Comparison of ENCODE assay signal across 1 cellular context in the genomic region with DNA sequence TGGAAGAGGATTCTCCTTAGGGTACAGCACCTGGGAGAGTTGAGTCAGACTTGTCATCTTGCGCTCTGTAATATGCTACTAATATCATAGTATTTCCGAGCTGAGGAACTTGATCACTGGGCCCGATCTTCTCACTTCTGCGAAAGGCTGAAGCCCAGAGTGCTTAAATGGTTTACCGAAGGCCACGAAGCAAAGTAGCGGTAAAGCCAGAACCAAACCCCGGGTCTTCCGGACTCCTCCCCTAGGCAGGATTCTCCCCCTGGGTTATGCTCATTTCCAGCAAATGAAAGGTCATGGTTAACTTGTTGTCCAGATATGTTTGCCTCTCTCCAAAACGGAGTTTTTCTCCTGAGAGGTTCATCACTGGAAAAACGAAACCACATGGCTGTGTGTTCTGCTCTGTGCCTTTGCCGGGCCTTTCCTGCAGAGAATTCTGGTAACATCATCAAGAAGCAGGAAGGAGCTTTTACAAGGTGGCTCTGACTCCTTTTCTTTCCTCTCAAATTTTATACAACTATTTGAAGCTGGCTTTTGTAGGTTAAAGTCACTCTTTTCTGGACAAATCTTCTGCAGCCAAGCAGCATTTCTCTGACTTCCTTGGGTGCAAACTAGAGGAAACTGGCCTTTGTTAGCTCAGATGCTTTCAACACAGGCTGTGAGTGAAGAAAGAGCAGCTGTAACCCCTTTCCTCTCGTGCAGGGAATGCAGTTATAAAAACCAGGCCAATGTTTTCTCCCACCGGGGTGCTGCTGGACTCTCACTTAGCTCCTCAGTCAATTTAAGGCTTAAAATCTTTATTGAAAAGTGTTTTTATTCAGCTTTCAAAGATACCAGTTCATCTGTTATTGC.
TF ChIP-seq lines count a peak whose summit lies in the region.

No MANE protein-coding gene starts in this region.

TF ChIP-seq in H1, 55 proteins besides CTCF, POLR2A, EP300 and RAD21:
- TF ChIP-seq E2F6 (IDR thresholded peaks at IDR 0.05) (peak; percentile 29; the same call in 1 of the 2 replicates), FOSL1 (IDR thresholded peaks at IDR 0.05; ENCODE audit: insufficient read depth, low read depth, low read length) (no peak)
